8 cellular contexts compared by ENCODE assay signal in the genomic region with DNA sequence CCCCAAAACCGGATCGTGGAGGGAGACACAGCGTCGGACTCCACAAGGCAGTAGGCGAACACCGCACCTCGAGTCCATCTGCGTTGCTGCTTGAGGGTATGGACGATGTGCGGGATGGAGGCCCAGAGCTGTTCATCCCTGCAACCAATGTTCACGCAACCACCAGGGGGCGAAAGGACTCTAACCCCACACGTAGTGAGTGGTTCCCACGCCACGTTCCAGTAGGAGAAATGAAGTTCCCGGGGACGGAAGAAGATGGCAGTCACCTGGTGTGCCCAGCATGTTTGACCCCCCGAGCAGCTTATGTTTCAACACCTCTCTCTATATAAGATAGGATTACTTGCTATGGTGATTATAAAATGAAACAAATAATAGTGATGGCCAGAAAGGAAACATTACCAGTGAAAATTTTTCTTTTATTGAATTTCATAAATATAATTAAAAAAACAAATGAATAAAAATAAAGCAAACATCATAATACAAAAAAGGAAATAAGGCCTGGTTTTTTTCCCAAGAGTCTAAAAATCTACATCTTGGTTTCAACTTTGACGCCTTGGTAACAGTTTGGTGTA.
DNase-seq lines count a peak whose midpoint lies in the region; ATAC-seq and TF ChIP-seq lines count a peak whose summit lies in the region.

No MANE protein-coding gene starts in this region.

- H3K36me3 ChIP-seq in lung (ENCODE audit: control insufficient read depth in 2 of 2, insufficient read depth in 2 of 2, low read length in 2 of 2) = no peaks in the 10 kb centered on the region

- H3K4me3 ChIP-seq in lung = no peak overlapping the region

- H3K27ac ChIP-seq in lung (ENCODE audit: low read depth in 1 of 2, low read length in 1 of 2) = no peak overlapping the region

- DNase-seq in SKM-1 treated with dmso at 0.1 percent for 144 hours (lab: John Stamatoyannopoulos, UW; ENCODE audit: unreplicated experiment) (peak; percentile 28), SKM-1 (lab: John Stamatoyannopoulos, UW; ENCODE audit: unreplicated experiment) (no peak), NCI-H2029 treated with DMSO at 0.1 percent for 48 hours (lab: John Stamatoyannopoulos, UW) (peak; percentile 72), lung (ENCODE audit: low spot score) (peak; percentile 84)
- peak; percentile 71 for DNase-seq in activated CD4-positive, alpha-beta T cell treated with anti-CD3 and anti-CD28 coated beads for 48 hours
- DNase-seq in effector CD8-positive, alpha-beta T cell (lab: John Stamatoyannopoulos, UW) = peak; percentile 6
- DNase-seq in stimulated activated CD8-positive, alpha-beta memory T cell treated with anti-CD3 and anti-CD28 coated beads, Interleukin-2, amount 100 ng/mL, for 48 hours (ENCODE audit: low read depth in 2 of 2) = peak; percentile 42 to 43

- peaks cover 0 to 5% of the 10 kb centered on the region in 2 donors for H3K4me1 ChIP-seq in lung (ENCODE audit: control insufficient read depth in 2 of 2, insufficient read depth in 2 of 2, low read length in 2 of 2)

- ATAC-seq in lung (ENCODE audit: insufficient read depth, low FRiP score) (peak; percentile 55), GM21360 (IDR thresholded peaks at IDR 0.05; ENCODE audit: unreplicated experiment) (no peak)

- H3K27me3 ChIP-seq in lung (ENCODE audit: control insufficient read depth, insufficient read depth) = no peaks in the 10 kb centered on the region

- WGBS in lung, 2 donors = 42 to 43% methylated on average over 19 of the region's 19 CpGs

- no peaks in the 10 kb centered on the region for H3K9me3 ChIP-seq in lung (ENCODE audit: control insufficient read depth in 2 of 2, insufficient read depth in 1 of 2, low read length in 1 of 2)

- TF ChIP-seq CTCF in lung (IDR thresholded peaks at IDR 0.05; ENCODE audit: control extremely low read depth, extremely low read depth) = peak; percentile 63
